In genomic region chr14:64806862-64807495, GRCh38 we compare ENCODE assay signal across 21 cellular contexts.
DNase-seq lines count a peak whose midpoint lies in the region; ATAC-seq, FAIRE-seq and TF ChIP-seq lines count a peak whose summit lies in the region.
"Had no signal": no experiment of that assay in that cellular context is flagged by ENCODE, and none has a peak within 500 bp of the region (broad histone marks: within the 10 kb centered on the region; RNA-seq: fewer than 3 reads in every experiment).

No MANE protein-coding gene starts in this region.

- H2AK5ac ChIP-seq in mesendoderm (ENCODE audit: low read length) = no peak overlapping the region

- H3K9me3 ChIP-seq in heart left ventricle (no peaks in the 10 kb centered on the region), astrocyte (ENCODE audit: insufficient read depth, low read depth, low read length) (no peaks in the 10 kb centered on the region)
- H3K9me3 ChIP-seq: colonic mucosa, suprapubic skin had no signal

- H2BK120ac ChIP-seq in mesendoderm (ENCODE audit: low read depth, low read length) = no peak overlapping the region

- H3K4me3 Mint-ChIP-seq in astrocyte (ENCODE audit: unreplicated experiment) (no peak overlapping the region), type B pancreatic cell (no peak overlapping the region), progenitor cell of endocrine pancreas (ENCODE audit: low read depth) (no peak overlapping the region), GM23338 (no peak overlapping the region)
- H3K4me3 Mint-ChIP-seq in T-helper 2 cell treated with Interferon-gamma antibody and Interleukin-4, amounts not matched to agents 5 μg/mL and 100 μg/mL, for 36 hours = no peak overlapping the region

- no peak overlapping the region for H4K5ac ChIP-seq in mesendoderm (ENCODE audit: low read length)

- no peak overlapping the region for H4K8ac ChIP-seq in mesendoderm (ENCODE audit: low read depth, low read length)

- H2BK15ac ChIP-seq in mesendoderm (replicated peaks; ENCODE audit: low read depth) = no peak overlapping the region

- peaks cover 0 to 15% (median 6%) of the 10 kb centered on the region in 9 donors for H3K36me3 ChIP-seq in heart left ventricle
- no peaks in the 10 kb centered on the region for H3K36me3 ChIP-seq in astrocyte (ENCODE audit: insufficient read depth, low read length)
- no peaks in the 10 kb centered on the region for H3K36me3 ChIP-seq in mesendoderm (ENCODE audit: control insufficient read depth, insufficient read depth, low read length)
- H3K36me3 ChIP-seq in GM23338 (ENCODE audit: insufficient read depth) = no peaks in the 10 kb centered on the region
- H3K36me3 ChIP-seq: colonic mucosa, suprapubic skin had no signal

- H3K9ac ChIP-seq in astrocyte (ENCODE audit: low read length) (peak overlapping the region; percentile 76), mesendoderm (ENCODE audit: low read length) (no peak overlapping the region)

- no peak overlapping the region for H2BK5ac ChIP-seq in mesendoderm (ENCODE audit: low read length)

- H3K4me1 ChIP-seq in heart left ventricle (peaks cover 0 to 26% (median 15%) of the 10 kb centered on the region in 12 donors), astrocyte (ENCODE audit: insufficient read depth, low read length) (peaks cover 28% of the 10 kb centered on the region), mesendoderm (ENCODE audit: control insufficient read depth, low read depth, low read length) (peaks cover 6% of the 10 kb centered on the region), GM23338 (ENCODE audit: insufficient read depth) (no peaks in the 10 kb centered on the region; the same call in 1 of the 2 replicates)
- H3K4me1 ChIP-seq: colonic mucosa, suprapubic skin had no signal

- H3K27me3 Mint-ChIP-seq in astrocyte (ENCODE audit: low read depth, unreplicated experiment) = peaks cover 4% of the 10 kb centered on the region
- no peaks in the 10 kb centered on the region for H3K27me3 Mint-ChIP-seq in type B pancreatic cell
- peaks cover 17% of the 10 kb centered on the region for H3K27me3 Mint-ChIP-seq in T-helper 2 cell treated with Interferon-gamma antibody and Interleukin-4, amounts not matched to agents 5 μg/mL and 100 μg/mL, for 36 hours (ENCODE audit: low read depth)
- peaks cover 8% of the 10 kb centered on the region for H3K27me3 Mint-ChIP-seq in progenitor cell of endocrine pancreas
- H3K27me3 Mint-ChIP-seq in GM23338 (ENCODE audit: insufficient read depth, low read depth, poor library complexity) = peaks cover 8% of the 10 kb centered on the region

- intact Hi-C loops in heart left ventricle (cut with DNase I) = loop anchor here in 2 of 10 donors (10.0 kb wide), 2 partner anchors 168 to 178 kb away; partner anchors contain the start of genes FNTB (in 1 of the 2) and RAB15 (in 1 of the 2)
- intact Hi-C loops in Right ventricle myocardium superior (cut with DNase I) = no loop called here

- no peak overlapping the region for H3K18ac ChIP-seq in mesendoderm (ENCODE audit: low read length)

- H3K4me2 ChIP-seq in astrocyte (ENCODE audit: low read length) (peak overlapping the region; percentile 83), mesendoderm (ENCODE audit: low read length) (no peak overlapping the region), GM23338 (no peak overlapping the region)

- peak overlapping the region; percentile 92 for H3K27ac Mint-ChIP-seq in astrocyte (ENCODE audit: unreplicated experiment)
- H3K27ac Mint-ChIP-seq in type B pancreatic cell = peak overlapping the region; percentile 21
- H3K27ac Mint-ChIP-seq in T-helper 2 cell treated with Interferon-gamma antibody and Interleukin-4, amounts not matched to agents 5 μg/mL and 100 μg/mL, for 36 hours = no peak overlapping the region
- no peak overlapping the region for H3K27ac Mint-ChIP-seq in progenitor cell of endocrine pancreas
- no peak overlapping the region for H3K27ac Mint-ChIP-seq in GM23338

- H3K9me2 ChIP-seq in GM23338 (ENCODE audit: insufficient read depth) = no peaks in the 10 kb centered on the region

- ATAC-seq in heart left ventricle (no peak), Right ventricle myocardium superior (ENCODE audit: poor library complexity) (no peak), GM23338 (no peak)
- ATAC-seq: left lobe of liver had no signal

- H3K36me3 Mint-ChIP-seq in astrocyte (ENCODE audit: low read depth, unreplicated experiment) (no peaks in the 10 kb centered on the region), type B pancreatic cell (no peaks in the 10 kb centered on the region), progenitor cell of endocrine pancreas (ENCODE audit: insufficient read depth) (no peaks in the 10 kb centered on the region), GM23338 (ENCODE audit: low read depth) (no peaks in the 10 kb centered on the region)
- no peaks in the 10 kb centered on the region for H3K36me3 Mint-ChIP-seq in T-helper 2 cell treated with Interferon-gamma antibody and Interleukin-4, amounts not matched to agents 5 μg/mL and 100 μg/mL, for 36 hours (ENCODE audit: low read depth)

- 72 to 78% (median 76%) methylated on average over 6 of the region's 6 CpGs for WGBS in heart left ventricle, 4 donors
- no CpG with 5 or more reads among the region's 6 CpGs for WGBS in mesendoderm (ENCODE audit: extremely low coverage, insufficient coverage, low lambda C conversion rate)

- no peaks in the 10 kb centered on the region for H3K79me1 ChIP-seq in mesendoderm (ENCODE audit: low read length)

- peak overlapping the region; percentile 51 for H2AFZ ChIP-seq in astrocyte (ENCODE audit: low read depth, low read length)
- no peak overlapping the region for H2AFZ ChIP-seq in GM23338

- H3K23ac ChIP-seq in mesendoderm (ENCODE audit: low read length) = no peak overlapping the region

- DNase-seq in heart left ventricle = no peak
- no peak for DNase-seq in Right ventricle myocardium superior
- peak; percentile 51 for DNase-seq in astrocyte (ENCODE audit: low read depth)
- DNase-seq in mesendoderm = no peak
- no peak for DNase-seq in type B pancreatic cell (ENCODE audit: extremely low spot score, unreplicated experiment)
- no peak for DNase-seq in T-helper 2 cell treated with Interferon-gamma antibody and Interleukin-4, amounts not matched to agents 5 μg/mL and 100 μg/mL, for 36 hours (ENCODE audit: low spot score)
- DNase-seq in progenitor cell of endocrine pancreas (ENCODE audit: low spot score, unreplicated experiment) = no peak
- no peak for DNase-seq in GM23338 (ENCODE audit: low spot score)
- DNase-seq: activated CD4-positive, alpha-beta T cell treated with anti-CD3 and anti-CD28 coated beads for 1 hour; activated CD8-positive, alpha-beta memory T cell treated with anti-CD3 and anti-CD28 coated beads, Interleukin-2, amount 50 U/mL, for 4 hours; activated naive CD4-positive, alpha-beta T cell; colonic mucosa; DMS 273 treated with DMSO at 0.1 percent for 48 hours; NCI-H1105 treated with DMSO at 0.1 percent for 48 hours; OCI-M1; small intestine; stimulated activated CD4-positive, alpha-beta T cell treated with anti-CD3 and anti-CD28 coated beads, Interleukin-4, amount 100 ng/mL, for 4 hours; T-helper 9 cell had no signal

- no peak for TF ChIP-seq POLR2A in heart left ventricle (IDR thresholded peaks at IDR 0.05)

- peaks cover 23% of the 10 kb centered on the region for H3K4me1 Mint-ChIP-seq in astrocyte (ENCODE audit: low read depth, unreplicated experiment)
- H3K4me1 Mint-ChIP-seq in type B pancreatic cell (ENCODE audit: unreplicated experiment) = peaks cover 5% of the 10 kb centered on the region
- H3K4me1 Mint-ChIP-seq in T-helper 2 cell treated with Interferon-gamma antibody and Interleukin-4, amounts not matched to agents 5 μg/mL and 100 μg/mL, for 36 hours (ENCODE audit: low read depth) = peaks cover 8% of the 10 kb centered on the region
- peaks cover 9% of the 10 kb centered on the region for H3K4me1 Mint-ChIP-seq in progenitor cell of endocrine pancreas (ENCODE audit: low read depth)
- H3K4me1 Mint-ChIP-seq in GM23338 = peaks cover 16% of the 10 kb centered on the region; the same call in 2 of the 3 replicates

- TF ChIP-seq CTCF in heart left ventricle (IDR thresholded peaks at IDR 0.05) (no peak), astrocyte (IDR thresholded peaks at IDR 0.05; ENCODE audit: insufficient read depth, low read depth, low read length) (no peak), type B pancreatic cell (conservative IDR thresholded peaks at IDR 0.05) (no peak), progenitor cell of endocrine pancreas (IDR thresholded peaks at IDR 0.05; ENCODE audit: unreplicated experiment) (no peak), GM23338 (conservative IDR thresholded peaks at IDR 0.05; ENCODE audit: low read depth in 2 of 2) (no peak)

- H3K79me2 ChIP-seq in astrocyte (ENCODE audit: insufficient read depth, low read length) = no peaks in the 10 kb centered on the region
- H3K79me2 ChIP-seq in mesendoderm (ENCODE audit: control insufficient read depth, insufficient read depth, low read length) = no peaks in the 10 kb centered on the region
- H3K79me2 ChIP-seq in GM23338 (replicated peaks; ENCODE audit: insufficient read depth) = no peaks in the 10 kb centered on the region

- H4K20me1 ChIP-seq in astrocyte (ENCODE audit: insufficient read depth, low read length) (no peaks in the 10 kb centered on the region), GM23338 (replicated peaks; ENCODE audit: insufficient read depth) (no peaks in the 10 kb centered on the region)

- H3K9me3 Mint-ChIP-seq in astrocyte (ENCODE audit: unreplicated experiment) = no peaks in the 10 kb centered on the region
- H3K9me3 Mint-ChIP-seq in type B pancreatic cell = no peaks in the 10 kb centered on the region
- H3K9me3 Mint-ChIP-seq in T-helper 2 cell treated with Interferon-gamma antibody and Interleukin-4, amounts not matched to agents 5 μg/mL and 100 μg/mL, for 36 hours = no peaks in the 10 kb centered on the region
- no peaks in the 10 kb centered on the region for H3K9me3 Mint-ChIP-seq in progenitor cell of endocrine pancreas (ENCODE audit: low read depth)
- no peaks in the 10 kb centered on the region for H3K9me3 Mint-ChIP-seq in GM23338

- no peak for FAIRE-seq in astrocyte (lab: Jason Lieb, UNC)
- FAIRE-seq: small intestine had no signal

- H3K4me3 ChIP-seq in heart left ventricle (no peak overlapping the region), astrocyte (ENCODE audit: insufficient read depth, low read depth, low read length) (peak overlapping the region; percentile 26), mesendoderm (ENCODE audit: low read length) (no peak overlapping the region), GM23338 (no peak overlapping the region)
- H3K4me3 ChIP-seq: colonic mucosa, suprapubic skin had no signal

- H3K56ac ChIP-seq in mesendoderm (ENCODE audit: low read length) = peak overlapping the region; percentile 25

- no peaks in the 10 kb centered on the region for H3F3A ChIP-seq in GM23338 (replicated peaks; ENCODE audit: low read depth)

- peak overlapping the region in 10 of 12 donors; percentile 39 to 81 (median 69) for H3K27ac ChIP-seq in heart left ventricle
- H3K27ac ChIP-seq in astrocyte (ENCODE audit: low read depth, low read length) = peak overlapping the region; percentile 97
- no peak overlapping the region for H3K27ac ChIP-seq in mesendoderm (ENCODE audit: low read depth, low read length)
- no peak overlapping the region for H3K27ac ChIP-seq in GM23338 (ENCODE audit: low read depth)
- H3K27ac ChIP-seq: colonic mucosa, suprapubic skin had no signal

- no peak overlapping the region for H3K4ac ChIP-seq in mesendoderm (ENCODE audit: low read depth, low read length)

- H3K27me3 ChIP-seq in heart left ventricle (no peaks in the 10 kb centered on the region), astrocyte (ENCODE audit: insufficient read depth, low read length) (no peaks in the 10 kb centered on the region), mesendoderm (ENCODE audit: insufficient read depth, low read length, poor library complexity) (no peaks in the 10 kb centered on the region), GM23338 (ENCODE audit: insufficient read depth) (no peaks in the 10 kb centered on the region)
- H3K27me3 ChIP-seq: colonic mucosa, foreskin keratinocyte had no signal

Comparison
In these comparisons a context has a peak if more than half of its experiments do, and no peak if none do; other contexts are left out.
1. H3K27ac ChIP-seq: peak in heart left ventricle (10 of 12) and astrocyte (single experiment); none in mesendoderm (single experiment) and GM23338 (single experiment).
2. H3K27ac Mint-ChIP-seq: peak in astrocyte (single experiment) and type B pancreatic cell (single experiment); none in T-helper 2 cell treated with Interferon-gamma antibody and Interleukin-4, amounts not matched to agents 5 μg/mL and 100 μg/mL, for 36 hours (single experiment), progenitor cell of endocrine pancreas (single experiment) and GM23338 (single experiment).